17 cellular contexts compared by ENCODE assay signal in genomic region chr9:99073985-99074901, GRCh38.
"Had no signal": no experiment of that assay in that cellular context is flagged by ENCODE, and none has a peak within 500 bp of the region (broad histone marks: within the 10 kb centered on the region; RNA-seq: fewer than 3 reads in every experiment).

No MANE protein-coding gene starts in this region.

- H3K27me3 Mint-ChIP-seq: activated B cell treated with CpG ODN at 0.5 μM for 24 hours had no signal

- H3K27me3 ChIP-seq: gastrocnemius medialis, heart left ventricle, stomach, testis, upper lobe of left lung had no signal

- H3K9me3 ChIP-seq: gastrocnemius medialis, heart left ventricle, left ventricle myocardium inferior, prostate gland, stomach, testis, upper lobe of left lung had no signal

- H3K9me3 Mint-ChIP-seq: activated B cell treated with CpG ODN at 0.5 μM for 24 hours; activated naive CD4-positive, alpha-beta T cell treated with anti-CD3 and anti-CD28 coated beads for 36 hours; activated T-helper 2 cell treated with anti-CD3 and anti-CD28 coated beads, Interferon-gamma antibody, Interleukin-2, Interleukin-4, amounts not matched to agents 10 μg/mL and 5 μg/mL and 100 μg/mL, durations not matched to agents 14 hours and 24 hours and 36 hours; endodermal cell; nephron had no signal

- H3K4me3 Mint-ChIP-seq: activated B cell treated with CpG ODN at 0.5 μM for 24 hours; activated naive CD4-positive, alpha-beta T cell treated with anti-CD3 and anti-CD28 coated beads for 36 hours; endodermal cell; nephron had no signal

- DNase-seq: activated B cell treated with CpG ODN at 0.5 μM for 24 hours; activated CD4-positive, alpha-beta T cell treated with anti-CD3 and anti-CD28 coated beads for 48 hours; activated naive CD4-positive, alpha-beta T cell treated with anti-CD3 and anti-CD28 coated beads for 36 hours; dorsolateral prefrontal cortex; endodermal cell; gastrocnemius medialis; heart left ventricle; left ventricle myocardium inferior; nucleus accumbens; right cardiac atrium; small intestine; stomach; testis; upper lobe of left lung had no signal

- H3K4me3 ChIP-seq: dorsolateral prefrontal cortex, gastrocnemius medialis, heart left ventricle, left ventricle myocardium inferior, prostate gland, stomach, testis, upper lobe of left lung had no signal

- H3K36me3 ChIP-seq: gastrocnemius medialis, left ventricle myocardium inferior, prostate gland, upper lobe of left lung had no signal

- H3K4me1 ChIP-seq: gastrocnemius medialis, prostate gland, testis had no signal

- H3K27ac Mint-ChIP-seq: activated B cell treated with CpG ODN at 0.5 μM for 24 hours; activated naive CD4-positive, alpha-beta T cell treated with anti-CD3 and anti-CD28 coated beads for 36 hours; activated T-helper 2 cell treated with anti-CD3 and anti-CD28 coated beads, Interferon-gamma antibody, Interleukin-2, Interleukin-4, amounts not matched to agents 10 μg/mL and 5 μg/mL and 100 μg/mL, durations not matched to agents 14 hours and 24 hours and 36 hours; endodermal cell had no signal

- H3K27ac ChIP-seq: dorsolateral prefrontal cortex, gastrocnemius medialis, heart left ventricle, prostate gland, stomach, testis had no signal

- ATAC-seq: gastrocnemius medialis had no signal
